17 cellular contexts compared by ENCODE assay signal in genomic region chr17:3799181-3799627, GRCh38. TPM values are rescaled to one million over a fixed set of nuclear protein-coding genes. Genes with fewer than 3 reads are reported as not detected.
DNase-seq lines count a peak whose midpoint lies in the region; ATAC-seq and TF ChIP-seq lines count a peak whose summit lies in the region.
"Had no signal": no experiment of that assay in that cellular context is flagged by ENCODE, and none has a peak within 500 bp of the region (broad histone marks: within the 10 kb centered on the region; RNA-seq: fewer than 3 reads in every experiment).

No MANE protein-coding gene starts in this region.

- H3K4me3 Mint-ChIP-seq in natural killer cell treated with Interleukin-12 subunit alpha and Interleukin-12 subunit beta and Interleukin-15 and Interleukin-18, amount 100 ng/mL, for 72 hours = peak overlapping the region; percentile 22
- H3K4me3 Mint-ChIP-seq in natural killer cell (no peak overlapping the region), activated B cell treated with CpG ODN at 0.5 μM for 24 hours (no peak overlapping the region)
- no peak overlapping the region for H3K4me3 Mint-ChIP-seq in activated naive CD8-positive, alpha-beta T cell treated with anti-CD3 and anti-CD28 coated beads, Interleukin-2, amount 50 U/mL, for 24 hours
- H3K4me3 Mint-ChIP-seq: brain, nephron had no signal

- DNase-seq in natural killer cell treated with Interleukin-12 subunit alpha and Interleukin-12 subunit beta and Interleukin-15 and Interleukin-18, amount 100 ng/mL, for 72 hours (ENCODE audit: low spot score) = no peak
- DNase-seq in natural killer cell = no peak
- no peak for DNase-seq in activated B cell treated with CpG ODN at 0.5 μM for 24 hours
- peak; percentile 45 for DNase-seq in mesendoderm
- no peak for DNase-seq in caudate nucleus (lab: John Stamatoyannopoulos, UW)
- no peak for DNase-seq in activated naive CD8-positive, alpha-beta T cell treated with anti-CD3 and anti-CD28 coated beads, Interleukin-2, amount 50 U/mL, for 24 hours
- DNase-seq: activated naive CD4-positive, alpha-beta T cell; dorsolateral prefrontal cortex; NCI-H2029 treated with DMSO at 0.1 percent for 48 hours; NCI-H748 treated with DMSO at 0.1 percent for 48 hours; SW 1271 had no signal

- no peak overlapping the region for H3K18ac ChIP-seq in mesendoderm (ENCODE audit: low read length)

- H4K8ac ChIP-seq in mesendoderm (ENCODE audit: low read depth, low read length) = no peak overlapping the region

- no peak for ATAC-seq in natural killer cell treated with Interleukin-12 subunit alpha and Interleukin-12 subunit beta and Interleukin-15 and Interleukin-18, amount 100 ng/mL, for 72 hours
- ATAC-seq in natural killer cell (no peak), activated B cell treated with CpG ODN at 0.5 μM for 24 hours (ENCODE audit: low read depth) (no peak), HG03457 (IDR thresholded peaks at IDR 0.05; ENCODE audit: unreplicated experiment) (no peak), HG03354 (IDR thresholded peaks at IDR 0.05; ENCODE audit: poor library complexity, severe bottlenecking, unreplicated experiment) (no peak)
- no peak for ATAC-seq in activated naive CD8-positive, alpha-beta T cell treated with anti-CD3 and anti-CD28 coated beads, Interleukin-2, amount 50 U/mL, for 24 hours
- ATAC-seq: esophagus mucosa, HCT116 had no signal

- no peaks in the 10 kb centered on the region for H3K9me3 Mint-ChIP-seq in natural killer cell treated with Interleukin-12 subunit alpha and Interleukin-12 subunit beta and Interleukin-15 and Interleukin-18, amount 100 ng/mL, for 72 hours
- no peaks in the 10 kb centered on the region for H3K9me3 Mint-ChIP-seq in natural killer cell
- H3K9me3 Mint-ChIP-seq in activated B cell treated with CpG ODN at 0.5 μM for 24 hours = no peaks in the 10 kb centered on the region
- H3K9me3 Mint-ChIP-seq in activated naive CD8-positive, alpha-beta T cell treated with anti-CD3 and anti-CD28 coated beads, Interleukin-2, amount 50 U/mL, for 24 hours = no peaks in the 10 kb centered on the region
- H3K9me3 Mint-ChIP-seq: brain, nephron had no signal

- no peaks in the 10 kb centered on the region for H3K79me2 ChIP-seq in mesendoderm (ENCODE audit: control insufficient read depth, insufficient read depth, low read length)

- peaks cover 0 to 2% of the 10 kb centered on the region in 2 donors for H3K27me3 Mint-ChIP-seq in natural killer cell treated with Interleukin-12 subunit alpha and Interleukin-12 subunit beta and Interleukin-15 and Interleukin-18, amount 100 ng/mL, for 72 hours
- H3K27me3 Mint-ChIP-seq in natural killer cell (ENCODE audit: low read depth in 2 of 2) (peaks cover 0 to 12% of the 10 kb centered on the region in 2 donors), activated B cell treated with CpG ODN at 0.5 μM for 24 hours (no peaks in the 10 kb centered on the region)
- peaks cover 10% of the 10 kb centered on the region for H3K27me3 Mint-ChIP-seq in activated naive CD8-positive, alpha-beta T cell treated with anti-CD3 and anti-CD28 coated beads, Interleukin-2, amount 50 U/mL, for 24 hours

- no peak overlapping the region for H2BK120ac ChIP-seq in mesendoderm (ENCODE audit: low read depth, low read length)

- no CpG with 5 or more reads among the region's 9 CpGs for WGBS in mesendoderm (ENCODE audit: extremely low coverage, insufficient coverage, low lambda C conversion rate)

- H3K79me1 ChIP-seq in mesendoderm (ENCODE audit: low read length) = no peaks in the 10 kb centered on the region

- no peak overlapping the region for H2AK5ac ChIP-seq in mesendoderm (ENCODE audit: low read length)

- no peak overlapping the region for H3K56ac ChIP-seq in mesendoderm (ENCODE audit: low read length)

- POLR2A ChIA-PET in activated B cell treated with CpG ODN at 0.5 μM for 24 hours (lab: Charles Lee) = interaction anchor here (1.2 kb wide), 1 partner anchor 28 kb away, joined by 3 read pairs; no protein-coding TSS in a partner anchor

- peaks cover 46 to 54% of the 10 kb centered on the region in 2 donors for H3K4me1 Mint-ChIP-seq in natural killer cell treated with Interleukin-12 subunit alpha and Interleukin-12 subunit beta and Interleukin-15 and Interleukin-18, amount 100 ng/mL, for 72 hours (ENCODE audit: low read depth in 2 of 2)
- peaks cover 45 to 50% of the 10 kb centered on the region in 2 donors for H3K4me1 Mint-ChIP-seq in natural killer cell
- peaks cover 66% of the 10 kb centered on the region for H3K4me1 Mint-ChIP-seq in activated B cell treated with CpG ODN at 0.5 μM for 24 hours
- peaks cover 67% of the 10 kb centered on the region for H3K4me1 Mint-ChIP-seq in activated naive CD8-positive, alpha-beta T cell treated with anti-CD3 and anti-CD28 coated beads, Interleukin-2, amount 50 U/mL, for 24 hours

- no peak overlapping the region for H3K23ac ChIP-seq in mesendoderm (ENCODE audit: low read length)

- intact Hi-C loops in natural killer cell (cut with micrococcal nuclease) = loop anchor here (5.0 kb wide), 1 partner anchor 48 kb away; the partner anchor contains the start of gene NCBP3
- intact Hi-C loops in activated B cell treated with CpG ODN at 0.5 μM for 24 hours (cut with micrococcal nuclease) = no loop called here

- no peak overlapping the region for H3K4me2 ChIP-seq in mesendoderm (ENCODE audit: low read length)

- TF ChIP-seq CTCF in natural killer cell (IDR thresholded peaks at IDR 0.05) (no peak), activated B cell treated with CpG ODN at 0.5 μM for 24 hours (IDR thresholded peaks at IDR 0.05) (no peak)

- H3K27me3 ChIP-seq in mesendoderm (ENCODE audit: insufficient read depth, low read length, poor library complexity) = no peaks in the 10 kb centered on the region
- H3K27me3 ChIP-seq: dorsolateral prefrontal cortex had no signal

- no peak overlapping the region for H4K5ac ChIP-seq in mesendoderm (ENCODE audit: low read length)

- H3K27ac ChIP-seq in mesendoderm (ENCODE audit: low read depth, low read length) (no peak overlapping the region), caudate nucleus (ENCODE audit: low read depth, low read length) (no peak overlapping the region)
- H3K27ac ChIP-seq: dorsolateral prefrontal cortex had no signal

- H3K4ac ChIP-seq in mesendoderm (ENCODE audit: low read depth, low read length) = no peak overlapping the region

- no peak overlapping the region for H2BK5ac ChIP-seq in mesendoderm (ENCODE audit: low read length)

- H3K36me3 Mint-ChIP-seq in natural killer cell treated with Interleukin-12 subunit alpha and Interleukin-12 subunit beta and Interleukin-15 and Interleukin-18, amount 100 ng/mL, for 72 hours = peaks cover 8% of the 10 kb centered on the region
- no peaks in the 10 kb centered on the region for H3K36me3 Mint-ChIP-seq in natural killer cell
- no peaks in the 10 kb centered on the region for H3K36me3 Mint-ChIP-seq in activated B cell treated with CpG ODN at 0.5 μM for 24 hours (ENCODE audit: low read depth)
- peaks cover 2% of the 10 kb centered on the region for H3K36me3 Mint-ChIP-seq in activated naive CD8-positive, alpha-beta T cell treated with anti-CD3 and anti-CD28 coated beads, Interleukin-2, amount 50 U/mL, for 24 hours (ENCODE audit: low read depth)
- H3K36me3 Mint-ChIP-seq: brain had no signal

- H3K4me3 ChIP-seq in mesendoderm (ENCODE audit: low read length) = no peak overlapping the region
- H3K4me3 ChIP-seq: dorsolateral prefrontal cortex had no signal

- H3K36me3 ChIP-seq in mesendoderm (ENCODE audit: control insufficient read depth, insufficient read depth, low read length) = peaks cover 1% of the 10 kb centered on the region

- no peak overlapping the region for H3K9ac ChIP-seq in mesendoderm (ENCODE audit: low read length)

- H2BK15ac ChIP-seq in mesendoderm (replicated peaks; ENCODE audit: low read depth) = no peak overlapping the region

- H3K27ac Mint-ChIP-seq in natural killer cell treated with Interleukin-12 subunit alpha and Interleukin-12 subunit beta and Interleukin-15 and Interleukin-18, amount 100 ng/mL, for 72 hours = peak overlapping the region in 1 of 2 donors; percentile 73
- peak overlapping the region in 1 of 2 donors; percentile 84 for H3K27ac Mint-ChIP-seq in natural killer cell
- peak overlapping the region; percentile 89 for H3K27ac Mint-ChIP-seq in activated B cell treated with CpG ODN at 0.5 μM for 24 hours
- H3K27ac Mint-ChIP-seq in activated naive CD8-positive, alpha-beta T cell treated with anti-CD3 and anti-CD28 coated beads, Interleukin-2, amount 50 U/mL, for 24 hours = no peak overlapping the region
- H3K27ac Mint-ChIP-seq: nephron had no signal

- H3K4me1 ChIP-seq in mesendoderm (ENCODE audit: control insufficient read depth, low read depth, low read length) = no peaks in the 10 kb centered on the region

- CTCF ChIA-PET in activated B cell treated with CpG ODN at 0.5 μM for 24 hours (lab: Charles Lee) = interaction anchor here (1.0 kb wide), 1 partner anchor 11 kb away, joined by 3 read pairs; no protein-coding TSS in a partner anchor

RNA-seq across cellular contexts. Expression of gene ITGAE, which starts 1.8 kb away (rescaled TPM):
- 10 to 100 TPM; 73.9 to 97.8 TPM for total RNA-seq in natural killer cell treated with Interleukin-12 subunit alpha and Interleukin-12 subunit beta and Interleukin-15 and Interleukin-18, amount 100 ng/mL, for 72 hours
- total RNA-seq in natural killer cell (10 to 100 TPM; 12.8 to 13.8 (median 13.8) TPM), activated B cell treated with CpG ODN at 0.5 μM for 24 hours (42.9 and 45.3 TPM in 2 replicates)
- 43.4 TPM for polyA plus RNA-seq in mesendoderm (2013, experiment 1 of 2)
- 42.4 TPM for polyA plus RNA-seq in mesendoderm (2013, experiment 2 of 2)

RNA-seq across cellular contexts. Expression of gene NCBP3, which starts 46.8 kb away (rescaled TPM):
- total RNA-seq in natural killer cell treated with Interleukin-12 subunit alpha and Interleukin-12 subunit beta and Interleukin-15 and Interleukin-18, amount 100 ng/mL, for 72 hours = 10 to 100 TPM; 52.4 to 71.9 TPM
- total RNA-seq in natural killer cell (10 to 100 TPM; 55.9 to 60.7 (median 58.1) TPM), activated B cell treated with CpG ODN at 0.5 μM for 24 hours (49.5 TPM in 2 replicates)
- 29.3 TPM for polyA plus RNA-seq in mesendoderm (2013, experiment 1 of 2)
- polyA plus RNA-seq in mesendoderm (2013, experiment 2 of 2) = 27.5 TPM
